Comparison of ENCODE assay signal across 1 cellular context in genomic region chr1:39512234-39512847, GRCh38. TPM values are rescaled to one million over a fixed set of nuclear protein-coding genes. Genes with fewer than 3 reads are reported as not detected.
"Had no signal": no experiment of that assay in that cellular context is flagged by ENCODE, and none has a peak within 500 bp of the region (broad histone marks: within the 10 kb centered on the region; RNA-seq: fewer than 3 reads in every experiment).

No MANE protein-coding gene starts in this region.

RNA-seq across cellular contexts. Expression of gene BMP8A, which starts 20.9 kb away (rescaled TPM):
- total RNA-seq: T-helper 1 cell treated with Interleukin-12 subunit alpha and Interleukin-12 subunit beta and Interleukin-4 antibody, amounts not matched to agents 30 ng/mL and 1 ng/mL, for 36 hours had no signal
